1 cellular context compared by ENCODE assay signal in the genomic region with DNA sequence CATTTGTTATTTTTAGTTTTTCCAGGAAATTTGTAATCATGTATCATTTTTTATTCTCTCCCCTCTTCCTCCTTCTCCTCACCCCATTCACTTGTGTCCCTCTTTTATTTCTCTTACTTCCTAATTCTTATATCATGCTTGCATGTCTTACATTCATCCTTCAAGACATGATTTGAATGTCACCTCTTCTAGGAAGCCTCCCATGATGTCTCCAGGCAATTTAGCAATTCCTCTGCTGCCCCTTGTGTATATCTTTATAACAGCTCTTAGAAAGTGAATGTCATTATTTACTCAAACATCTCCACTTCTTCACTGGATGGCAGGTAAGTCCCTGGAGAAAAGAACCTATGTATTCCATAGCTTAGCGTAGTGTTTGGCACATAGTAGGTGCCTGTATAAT.
TF ChIP-seq lines count a peak whose summit lies in the region.

No MANE protein-coding gene starts in this region.

TF ChIP-seq in K562, 482 proteins besides CTCF, POLR2A, EP300 and RAD21:
- TF ChIP-seq, protein P1, sequence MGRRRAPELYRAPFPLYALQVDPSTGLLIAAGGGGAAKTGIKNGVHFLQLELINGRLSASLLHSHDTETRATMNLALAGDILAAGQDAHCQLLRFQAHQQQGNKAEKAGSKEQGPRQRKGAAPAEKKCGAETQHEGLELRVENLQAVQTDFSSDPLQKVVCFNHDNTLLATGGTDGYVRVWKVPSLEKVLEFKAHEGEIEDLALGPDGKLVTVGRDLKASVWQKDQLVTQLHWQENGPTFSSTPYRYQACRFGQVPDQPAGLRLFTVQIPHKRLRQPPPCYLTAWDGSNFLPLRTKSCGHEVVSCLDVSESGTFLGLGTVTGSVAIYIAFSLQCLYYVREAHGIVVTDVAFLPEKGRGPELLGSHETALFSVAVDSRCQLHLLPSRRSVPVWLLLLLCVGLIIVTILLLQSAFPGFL (CRISPR knock-in tag; IDR thresholded peaks at IDR 0.05): no peak
- TF ChIP-seq TARDBP (IDR thresholded peaks at IDR 0.05) (no peak), ZFP36 (IDR thresholded peaks at IDR 0.05; ENCODE audit: low read depth, low read length, partially characterized antibody) (peak; percentile 99), SMARCA5 (IDR thresholded peaks at IDR 0.05) (peak; percentile 83), ZNF436 (CRISPR knock-in tag; IDR thresholded peaks at IDR 0.05) (peak; percentile 39), RBM25 (IDR thresholded peaks at IDR 0.05; ENCODE audit: low read depth, low read length, severe bottlenecking) (peak; percentile 93)
- TF ChIP-seq, protein P2, sequence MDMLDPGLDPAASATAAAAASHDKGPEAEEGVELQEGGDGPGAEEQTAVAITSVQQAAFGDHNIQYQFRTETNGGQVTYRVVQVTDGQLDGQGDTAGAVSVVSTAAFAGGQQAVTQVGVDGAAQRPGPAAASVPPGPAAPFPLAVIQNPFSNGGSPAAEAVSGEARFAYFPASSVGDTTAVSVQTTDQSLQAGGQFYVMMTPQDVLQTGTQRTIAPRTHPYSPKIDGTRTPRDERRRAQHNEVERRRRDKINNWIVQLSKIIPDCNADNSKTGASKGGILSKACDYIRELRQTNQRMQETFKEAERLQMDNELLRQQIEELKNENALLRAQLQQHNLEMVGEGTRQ (CRISPR knock-in tag; IDR thresholded peaks at IDR 0.05): no peak
